ENCODE assay signal across 8 cellular contexts in genomic region chr4:1009647-1010521, GRCh38. TPM values are rescaled to one million over a fixed set of nuclear protein-coding genes. Genes with fewer than 3 reads are reported as not detected.
A peak's percentile ranks its signal among the peaks of the same experiment; 100 is the strongest.
DNase-seq lines count a peak whose midpoint lies in the region; ATAC-seq, FAIRE-seq and TF ChIP-seq lines count a peak whose summit lies in the region.

No MANE protein-coding gene starts in this region.

- H3K4me1 ChIP-seq in RWPE2 (ENCODE audit: insufficient read depth, poor library complexity, severe bottlenecking) (peaks cover 5% of the 10 kb centered on the region), thymus (ENCODE audit: control insufficient read depth, insufficient read depth, low read length) (peaks cover 26% of the 10 kb centered on the region)

- H3K27me3 Mint-ChIP-seq in osteocyte (ENCODE audit: unreplicated experiment) = peaks cover 7% of the 10 kb centered on the region

- H3K9me3 ChIP-seq in RWPE2 (ENCODE audit: severe bottlenecking) = no peaks in the 10 kb centered on the region
- peaks cover 2% of the 10 kb centered on the region for H3K9me3 ChIP-seq in thymus (ENCODE audit: control insufficient read depth)

- peaks cover 26% of the 10 kb centered on the region for H3K27me3 ChIP-seq in RWPE2 (ENCODE audit: insufficient read depth, poor library complexity, severe bottlenecking)
- H3K27me3 ChIP-seq in thymus (ENCODE audit: control insufficient read depth, insufficient read depth) = peaks cover 50% of the 10 kb centered on the region

- 1% methylated on average over 96 of the region's 107 CpGs for WGBS in thymus

- no peak for TF ChIP-seq POLR2A in GM12891 (IDR thresholded peaks at IDR 0.05; ENCODE audit: low read depth, low read length)

- peak; percentile 84 for FAIRE-seq in GM12891 (lab: Jason Lieb, UNC)

- H3K9me3 Mint-ChIP-seq in osteocyte (ENCODE audit: unreplicated experiment) = peaks cover 7% of the 10 kb centered on the region

- ATAC-seq in HG02943 (IDR thresholded peaks at IDR 0.05; ENCODE audit: low read depth, unreplicated experiment) (peak; percentile 41), RWPE2 (ENCODE audit: low read depth) (peak; percentile 2; the same call in 2 of the 3 replicates), HG03571 (IDR thresholded peaks at IDR 0.05; ENCODE audit: unreplicated experiment) (no peak)

- H3K27ac Mint-ChIP-seq in osteocyte (ENCODE audit: unreplicated experiment) = peak overlapping the region; percentile 66

- TF ChIP-seq CTCF in RWPE2 (IDR thresholded peaks at IDR 0.05; ENCODE audit: poor library complexity, severe bottlenecking) (no peak), osteocyte (IDR thresholded peaks at IDR 0.05) (peak; percentile 34)

- intact Hi-C loops in head of caudate nucleus (cut with DNase I) = no loop called here

- H3K4me3 ChIP-seq in RWPE2 (ENCODE audit: severe bottlenecking) (peak overlapping the region; percentile 39), thymus (ENCODE audit: low read length) (peak overlapping the region; percentile 77)

- H3K36me3 ChIP-seq in RWPE2 (ENCODE audit: low read depth) = no peaks in the 10 kb centered on the region
- no peaks in the 10 kb centered on the region for H3K36me3 ChIP-seq in thymus (ENCODE audit: control insufficient read depth, insufficient read depth)

- H3K4me1 Mint-ChIP-seq in osteocyte (ENCODE audit: unreplicated experiment) = peaks cover 15% of the 10 kb centered on the region

- H3K36me3 Mint-ChIP-seq in osteocyte (ENCODE audit: unreplicated experiment) = no peaks in the 10 kb centered on the region

- DNase-seq in GM12891 (ENCODE audit: insufficient read length, low spot score) (peak; percentile 78), RWPE2 (ENCODE audit: low spot score) (no peak), head of caudate nucleus (peak in 37 of 42 donors; percentile 45 to 87 (median 71)), osteocyte (ENCODE audit: extremely low spot score, unreplicated experiment) (no peak)
- DNase-seq in activated naive CD4-positive, alpha-beta T cell treated with Interleukin-2 at 50 U/mL for 16 hours = peak; percentile 71

- peak overlapping the region; percentile 70 for H3K27ac ChIP-seq in RWPE2 (ENCODE audit: poor library complexity, severe bottlenecking)
- peak overlapping the region; percentile 31 for H3K27ac ChIP-seq in thymus (ENCODE audit: low read depth)

- H3K4me3 Mint-ChIP-seq in osteocyte (ENCODE audit: unreplicated experiment) = peak overlapping the region; percentile 74

TF ChIP-seq in GM12891, 5 proteins besides CTCF, POLR2A, EP300 and RAD21:
- TF ChIP-seq PAX5 (IDR thresholded peaks at IDR 0.05; ENCODE audit: insufficient read depth, low read length, severe bottlenecking) = no peak
- TF ChIP-seq POU2F2 (IDR thresholded peaks at IDR 0.05; ENCODE audit: low read depth, low read length) = no peak
- no peak for TF ChIP-seq POLR2AphosphoS5 (IDR thresholded peaks at IDR 0.05; ENCODE audit: low read depth, low read length)
- TF ChIP-seq TAF1 (IDR thresholded peaks at IDR 0.05; ENCODE audit: low read depth, low read length) = no peak
- TF ChIP-seq SPI1 (IDR thresholded peaks at IDR 0.05; ENCODE audit: low read depth, low read length) = no peak

RNA-seq across cellular contexts. Expression of gene FGFRL1, which starts 1.5 kb away (rescaled TPM):
- 0.46 TPM for polyA plus RNA-seq in GM12891 (2012; ENCODE audit: low read depth, missing spikeins)
- total RNA-seq in osteocyte = 56.9 and 59.8 TPM in 2 replicates
- polyA plus RNA-seq in thymus = 6.2 TPM

RNA-seq across cellular contexts. Expression of gene SLC26A1, which starts 16.7 kb away (rescaled TPM):
- 0.23 TPM for polyA plus RNA-seq in GM12891 (2012; ENCODE audit: low read depth, missing spikeins)
- 0.78 and 0.83 TPM in 2 replicates for total RNA-seq in osteocyte
- polyA plus RNA-seq in thymus = 0.41 TPM

RNA-seq across cellular contexts. Expression of gene IDUA, which starts 23.0 kb away (rescaled TPM):
- polyA plus RNA-seq in GM12891 (2012; ENCODE audit: low read depth, missing spikeins) = 2.3 TPM
- total RNA-seq in osteocyte = 58.0 and 67.8 TPM in 2 replicates
- polyA plus RNA-seq in thymus = 27.4 TPM

RNA-seq across cellular contexts. Expression of gene DGKQ, which starts 36.5 kb away (rescaled TPM):
- polyA plus RNA-seq in GM12891 (2012; ENCODE audit: low read depth, missing spikeins) = 1.9 TPM
- 17.9 and 18.5 TPM in 2 replicates for total RNA-seq in osteocyte
- 24.1 TPM for polyA plus RNA-seq in thymus

Comparison
In these comparisons a context has a peak if more than half of its experiments do, and no peak if none do; other contexts are left out.
1. DNase-seq: peak in GM12891 (single experiment), activated naive CD4-positive, alpha-beta T cell treated with Interleukin-2 at 50 U/mL for 16 hours (single experiment) and head of caudate nucleus (37 of 42); none in RWPE2 (single experiment) and osteocyte (single experiment).